ENCODE assay signal across 8 cellular contexts in the genomic region with DNA sequence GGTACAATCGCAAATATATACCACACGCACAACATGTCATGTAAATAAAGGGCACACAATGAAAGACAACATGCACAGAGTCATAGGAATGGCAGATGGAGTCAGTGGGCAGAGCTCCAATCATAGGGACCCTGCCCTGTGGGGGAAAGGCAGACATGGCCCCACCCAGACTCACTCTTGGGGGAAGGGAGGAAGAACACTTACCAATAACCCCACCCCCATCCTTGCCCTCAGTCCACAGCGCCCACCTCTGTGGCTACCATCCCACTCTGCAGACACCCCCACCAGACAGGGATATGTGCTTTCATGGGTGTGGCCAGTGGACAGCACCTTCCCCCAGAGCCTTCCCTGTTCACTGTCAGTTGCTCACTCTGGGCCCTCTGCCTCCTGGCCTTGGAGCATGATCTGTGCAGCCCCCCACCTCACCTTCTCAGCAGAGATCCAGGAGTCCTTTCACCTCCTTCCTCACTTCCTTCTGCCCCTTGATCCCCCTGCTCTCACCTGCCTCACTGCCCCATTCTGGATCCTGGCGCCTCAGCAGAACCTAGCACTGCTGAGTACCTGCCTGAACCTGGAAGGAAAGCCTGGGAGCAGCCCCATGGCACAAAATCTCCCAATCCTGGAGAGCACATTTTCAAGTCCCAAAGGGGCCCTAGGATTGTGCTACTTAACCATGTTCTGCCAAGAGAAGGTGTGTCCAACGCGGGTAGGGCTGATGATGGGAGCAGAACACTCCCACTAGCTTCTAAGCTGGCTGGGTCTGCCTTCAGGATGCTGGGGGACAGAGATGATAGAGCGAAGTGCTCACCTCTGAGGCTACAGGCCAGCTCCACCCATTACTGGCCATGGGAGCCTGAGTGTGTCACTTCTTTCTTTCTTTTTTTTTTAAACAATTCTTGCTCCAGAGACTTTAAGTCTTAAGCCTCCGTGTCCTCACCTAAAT. TPM values are rescaled to one million over a fixed set of nuclear protein-coding genes. Genes with fewer than 3 reads are reported as not detected.
DNase-seq lines count a peak whose midpoint lies in the region; ATAC-seq and TF ChIP-seq lines count a peak whose summit lies in the region.

No MANE protein-coding gene starts in this region.

- H3K27me3 ChIP-seq in A673 (replicated peaks; ENCODE audit: insufficient read depth, low read depth, low read length, poor library complexity) (no peaks in the 10 kb centered on the region), SU-DHL-6 (ENCODE audit: low read length) (no peaks in the 10 kb centered on the region), hepatocyte (no peaks in the 10 kb centered on the region)

- H3K4me2 ChIP-seq in SU-DHL-6 (ENCODE audit: low read depth, low read length, poor library complexity, severe bottlenecking), result peak overlapping the region; percentile 80
- peak overlapping the region; percentile 99 for H3K4me2 ChIP-seq in hepatocyte

- H3K9me2 ChIP-seq in SU-DHL-6 (replicated peaks; ENCODE audit: insufficient read depth, low read length) (no peaks in the 10 kb centered on the region), hepatocyte (replicated peaks; ENCODE audit: insufficient read depth) (no peaks in the 10 kb centered on the region)

- TF ChIP-seq CTCF in A673 (conservative IDR thresholded peaks at IDR 0.05; ENCODE audit: low read depth, low read length) (no peak), GM12875 (IDR thresholded peaks at IDR 0.05; ENCODE audit: borderline replicate concordance, insufficient read depth, low read depth, low read length) (no peak), SU-DHL-6 (IDR thresholded peaks at IDR 0.05; ENCODE audit: insufficient read depth, low read length, poor library complexity, severe bottlenecking) (no peak), hepatocyte (IDR thresholded peaks at IDR 0.05; ENCODE audit: poor library complexity) (no peak)

- H3K79me2 ChIP-seq in SU-DHL-6 (ENCODE audit: insufficient read depth, low read length) (peaks cover 8% of the 10 kb centered on the region; the same call in 1 of the 2 replicates), hepatocyte (no peaks in the 10 kb centered on the region)

- H3K9ac ChIP-seq in SU-DHL-6 (ENCODE audit: low read length), result peak overlapping the region; percentile 78

- ATAC-seq in GM19395 (IDR thresholded peaks at IDR 0.05; ENCODE audit: unreplicated experiment), result no peak
- ATAC-seq in GM21390 (IDR thresholded peaks at IDR 0.05; ENCODE audit: unreplicated experiment), result no peak

- H3K27ac ChIP-seq in A673 (ENCODE audit: low read depth, low read length, poor library complexity, severe bottlenecking) (peak overlapping the region; percentile 76), SU-DHL-6 (ENCODE audit: low read depth, low read length) (peak overlapping the region; percentile 92), hepatocyte (peak overlapping the region; percentile 95)

- POLR2A ChIA-PET in A673 (lab: Charles Lee; ENCODE audit: low non-redundant PET), result no interaction called here

- BruUV-seq in A673 (replicated peaks; lab: Mats Ljungman, UMichigan), result no TSS peak

- H4K20me1 ChIP-seq in SU-DHL-6 (ENCODE audit: low read depth, low read length) (no peaks in the 10 kb centered on the region), hepatocyte (ENCODE audit: insufficient read depth, poor library complexity, severe bottlenecking) (no peaks in the 10 kb centered on the region)

- intact Hi-C loops in A673 (cut with micrococcal nuclease; ENCODE audit: unreplicated experiment), result loop anchor here (5.0 kb wide), 1 partner anchor 59 kb away; no protein-coding TSS in a partner anchor

- H3K4me1 ChIP-seq in A673 (ENCODE audit: insufficient read depth, low read length, poor library complexity, severe bottlenecking) (peaks cover 22% of the 10 kb centered on the region), hepatocyte (ENCODE audit: insufficient read depth) (peaks cover 37% of the 10 kb centered on the region)

- peak overlapping the region; percentile 96 for H3K4me3 ChIP-seq in A673 (ENCODE audit: low read depth, low read length, poor library complexity, severe bottlenecking)
- peak overlapping the region; percentile 85 for H3K4me3 ChIP-seq in GM12875 (ENCODE audit: low read depth, low read length)
- H3K4me3 ChIP-seq in SU-DHL-6 (ENCODE audit: insufficient read depth, low read length, poor library complexity, severe bottlenecking), result peak overlapping the region; percentile 46
- H3K4me3 ChIP-seq in hepatocyte, result no peak overlapping the region

- H3F3A ChIP-seq in SU-DHL-6 (ENCODE audit: insufficient read depth), result peaks cover 54% of the 10 kb centered on the region

- H3K36me3 ChIP-seq in A673 (ENCODE audit: insufficient read depth, low read length, poor library complexity, severe bottlenecking), result peaks cover 12% of the 10 kb centered on the region
- H3K36me3 ChIP-seq in SU-DHL-6 (ENCODE audit: low read length), result 0 out of 2 replicates have a peak, but pooled peaks cover 5% of the 10 kb centered on the region
- H3K36me3 ChIP-seq in hepatocyte (replicated peaks; ENCODE audit: insufficient read depth, low read depth), result no peaks in the 10 kb centered on the region

- CTCF ChIA-PET in A673 (lab: Charles Lee), result no interaction called here

- no peak overlapping the region for H2AFZ ChIP-seq in SU-DHL-6 (ENCODE audit: low read depth, low read length, severe bottlenecking)
- no peak overlapping the region for H2AFZ ChIP-seq in hepatocyte

- no peak for DNase-seq in A673 (ENCODE audit: low spot score)
- no peak for DNase-seq in hepatocyte (ENCODE audit: low spot score)
- DNase-seq in H4 (ENCODE audit: low spot score), result no peak
- DNase-seq in HT-29 (ENCODE audit: low spot score), result no peak

- H3K9me3 ChIP-seq in A673 (ENCODE audit: low read depth, low read length, poor library complexity, severe bottlenecking), result no peaks in the 10 kb centered on the region
- H3K9me3 ChIP-seq in SU-DHL-6 (ENCODE audit: insufficient read depth, low read length), result no peaks in the 10 kb centered on the region
- no peaks in the 10 kb centered on the region for H3K9me3 ChIP-seq in hepatocyte (ENCODE audit: low read depth)

- 75% methylated on average over 8 of the region's 8 CpGs for WGBS in hepatocyte (ENCODE audit: low lambda C conversion rate, missing lambda C conversion rate)

RNA-seq across cellular contexts. Expression of gene PHF19, which starts 1.5 kb away (rescaled TPM):
- total RNA-seq in A673 (2021) (75.7 and 77.4 TPM in 2 replicates), hepatocyte (33.7 and 34.8 TPM in 2 replicates)
- 25.4 and 30.9 TPM in 2 replicates for polyA plus RNA-seq in hepatocyte
- total RNA-seq in H4 (2014; rRNA removed; shearing (Covaris generic)), result 52.7 and 66.6 TPM in 2 replicates
- total RNA-seq in HT-29 (2014; rRNA removed; shearing (Covaris generic)), result 100 and 106 TPM in 2 replicates

RNA-seq across cellular contexts. Expression of gene PSMD5, which starts 35.7 kb away (rescaled TPM):
- total RNA-seq in A673 (2021) (64.9 and 67.0 TPM in 2 replicates), hepatocyte (13.3 and 14.7 TPM in 2 replicates)
- polyA plus RNA-seq in hepatocyte, result 10.4 and 12.1 TPM in 2 replicates
- 26.0 and 31.9 TPM in 2 replicates for total RNA-seq in H4 (2014; rRNA removed; shearing (Covaris generic))
- 17.4 and 26.5 TPM in 2 replicates for total RNA-seq in HT-29 (2014; rRNA removed; shearing (Covaris generic))

RNA-seq across cellular contexts. Expression of gene TRAF1, which starts 48.1 kb away (rescaled TPM):
- total RNA-seq in A673 (2021) (0.73 and 0.85 TPM in 2 replicates), hepatocyte (4.0 and 5.4 TPM in 2 replicates)
- polyA plus RNA-seq in hepatocyte, result 2.2 and 3.3 TPM in 2 replicates
- total RNA-seq in H4 (2014; rRNA removed; shearing (Covaris generic)), result 0.21 TPM in 2 replicates
- 0.41 and 0.73 TPM in 2 replicates for total RNA-seq in HT-29 (2014; rRNA removed; shearing (Covaris generic))
